ENCODE assay signal across 14 cellular contexts in the genomic region with DNA sequence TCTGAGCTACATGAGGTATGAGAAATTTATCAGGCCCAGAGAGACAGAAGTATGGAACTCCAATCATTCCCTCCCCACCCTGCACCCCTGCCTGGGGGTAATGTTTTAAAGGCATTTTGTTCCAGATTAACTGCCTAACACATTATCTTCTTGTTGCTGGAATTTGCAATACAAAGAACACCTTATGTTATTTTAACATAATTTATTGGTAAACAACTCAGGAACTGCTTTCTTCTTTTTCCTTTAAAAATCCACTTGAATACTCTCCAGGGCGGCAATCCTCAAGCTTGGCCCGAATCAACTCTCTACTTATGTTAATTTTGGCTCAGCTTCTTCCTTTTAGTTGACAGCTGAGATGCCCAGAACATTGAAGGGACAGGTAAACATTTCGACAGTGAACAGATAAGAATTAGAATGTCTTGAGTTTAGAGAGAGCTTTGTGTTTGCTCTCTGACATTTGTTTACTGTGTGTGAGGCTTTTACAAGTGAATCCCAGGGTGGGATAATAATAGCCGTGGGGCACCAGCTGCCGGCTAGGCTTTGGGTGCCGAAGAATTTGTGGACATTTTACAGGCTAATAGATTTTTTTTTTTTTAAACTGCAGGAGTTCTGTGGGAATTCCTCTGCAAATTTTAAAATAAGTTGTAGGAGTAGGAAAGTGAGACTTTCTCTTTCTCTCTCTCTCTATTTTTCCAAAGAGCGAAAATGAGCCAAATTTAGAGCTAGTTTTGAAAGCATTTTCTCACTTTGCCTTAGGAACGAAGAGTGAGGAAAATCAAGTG.
A peak's percentile ranks its signal among the peaks of the same experiment; 100 is the strongest.
DNase-seq lines count a peak whose midpoint lies in the region; ATAC-seq and TF ChIP-seq lines count a peak whose summit lies in the region.
"Had no signal": no experiment of that assay in that cellular context is flagged by ENCODE, and none has a peak within 500 bp of the region (broad histone marks: within the 10 kb centered on the region; RNA-seq: fewer than 3 reads in every experiment).

No MANE protein-coding gene starts in this region.

- H3K27ac ChIP-seq in PC-9 = no peak overlapping the region
- H3K27ac ChIP-seq in smooth muscle cell (ENCODE audit: low read depth) = no peak overlapping the region
- H3K27ac ChIP-seq: adrenal gland had no signal

- H3K4me2 ChIP-seq in PC-9 (0 out of 2 replicates have a peak overlapping the region, but pooled peaks have one; percentile 13), smooth muscle cell (peak overlapping the region; percentile 71)
- H3K4me2 ChIP-seq: SK-N-SH had no signal

- no TSS peak for BruUV-seq in PC-9 (replicated peaks; lab: Mats Ljungman, UMichigan)

- CTCF ChIA-PET in PC-9 (lab: Charles Lee) = interaction anchor here (0.6 kb wide), 2 partner anchors 589 to 885 kb away, joined by 3 read pairs; no protein-coding TSS in a partner anchor

- H3K4me3 ChIP-seq in PC-9 (no peak overlapping the region), iPS-15b (ENCODE audit: low read depth, low read length) (peak overlapping the region; percentile 41), smooth muscle cell (peak overlapping the region; percentile 29)
- H3K4me3 ChIP-seq: adrenal gland had no signal

- H2AFZ ChIP-seq in PC-9 = 0 out of 2 replicates have a peak overlapping the region, but pooled peaks have one; percentile 45
- H2AFZ ChIP-seq in smooth muscle cell (ENCODE audit: low read depth) = peak overlapping the region; percentile 69

- H3K79me2 ChIP-seq in PC-9 (ENCODE audit: low read depth) = no peaks in the 10 kb centered on the region
- H3K79me2 ChIP-seq in smooth muscle cell (ENCODE audit: low read depth) = no peaks in the 10 kb centered on the region

- no peaks in the 10 kb centered on the region for H3F3A ChIP-seq in PC-9 (ENCODE audit: insufficient read depth, low read depth)
- peaks cover 4% of the 10 kb centered on the region for H3F3A ChIP-seq in smooth muscle cell (ENCODE audit: low read depth)

- H3K9me2 ChIP-seq in PC-9 (ENCODE audit: insufficient read depth) = no peaks in the 10 kb centered on the region
- H3K9me2 ChIP-seq: SK-N-SH had no signal

- 8% methylated on average over 8 of the region's 8 CpGs for WGBS in smooth muscle cell (ENCODE audit: low lambda C conversion rate)

- H3K36me3 ChIP-seq in PC-9 (ENCODE audit: low read depth) = no peaks in the 10 kb centered on the region
- H3K36me3 ChIP-seq in iPS-15b (ENCODE audit: control insufficient read depth, insufficient read depth, low read length) = no peaks in the 10 kb centered on the region
- no peaks in the 10 kb centered on the region for H3K36me3 ChIP-seq in smooth muscle cell (ENCODE audit: low read depth)
- H3K36me3 ChIP-seq: adrenal gland had no signal

- H4K20me1 ChIP-seq in PC-9 (ENCODE audit: insufficient read depth) (no peaks in the 10 kb centered on the region), smooth muscle cell (ENCODE audit: low read depth) (no peaks in the 10 kb centered on the region)

- peaks cover 8% of the 10 kb centered on the region; the same call in 1 of the 2 replicates for H3K27me3 ChIP-seq in PC-9 (ENCODE audit: insufficient read depth, low read depth)
- H3K27me3 ChIP-seq in iPS-15b (ENCODE audit: control insufficient read depth, insufficient read depth, low read length) = peaks cover 4% of the 10 kb centered on the region
- H3K27me3 ChIP-seq in smooth muscle cell (ENCODE audit: low read depth) = no peaks in the 10 kb centered on the region
- H3K27me3 ChIP-seq: adrenal gland had no signal

- H3K9me3 ChIP-seq in PC-9 (ENCODE audit: insufficient read depth, low read depth) (no peaks in the 10 kb centered on the region; the same call in 1 of the 2 replicates), iPS-15b (ENCODE audit: control insufficient read depth, insufficient read depth, low read length) (no peaks in the 10 kb centered on the region), smooth muscle cell (replicated peaks; ENCODE audit: low read depth) (no peaks in the 10 kb centered on the region)
- H3K9me3 ChIP-seq: adrenal gland, SK-N-SH had no signal

- no peak for TF ChIP-seq CTCF in PC-9 (conservative IDR thresholded peaks at IDR 0.05)
- TF ChIP-seq CTCF in smooth muscle cell (IDR thresholded peaks at IDR 0.05; ENCODE audit: borderline replicate concordance, insufficient read depth, poor library complexity, severe bottlenecking) = no peak

- H3K4me1 ChIP-seq in PC-9 (replicated peaks; ENCODE audit: insufficient read depth) = peaks cover 22% of the 10 kb centered on the region; the same call in 1 of the 2 replicates
- H3K4me1 ChIP-seq in iPS-15b (ENCODE audit: control insufficient read depth, insufficient read depth, low read length) = peaks cover 53% of the 10 kb centered on the region
- H3K4me1 ChIP-seq in smooth muscle cell (ENCODE audit: low read depth) = peaks cover 42% of the 10 kb centered on the region
- H3K4me1 ChIP-seq: adrenal gland had no signal

- DNase-seq in NCI-H2107 treated with DMSO at 0.1 percent for 48 hours (lab: John Stamatoyannopoulos, UW; ENCODE audit: unreplicated experiment) (peak; percentile 18), NCI-H2107 (lab: John Stamatoyannopoulos, UW) (no peak), PC-9 (no peak), smooth muscle cell (lab: John Stamatoyannopoulos, UW; ENCODE audit: unreplicated experiment) (no peak), T-helper 2 cell (no peak), NCI-H774 (lab: John Stamatoyannopoulos, UW) (no peak)
- DNase-seq: adrenal gland, foreskin melanocyte, MM.1S, NCI-H2171, SK-N-SH had no signal

- no peak for ATAC-seq in HG02610 (IDR thresholded peaks at IDR 0.05; ENCODE audit: unreplicated experiment)
- ATAC-seq: activated T-helper 17 cell treated with anti-CD3 and anti-CD28 coated beads, Interleukin-2, amount 50 U/mL, for 72 hours had no signal

- POLR2A ChIA-PET in PC-9 (lab: Charles Lee; ENCODE audit: unreplicated experiment) = no interaction called here

- intact Hi-C loops in PC-9 (cut with micrococcal nuclease; ENCODE audit: unreplicated experiment) = no loop called here

- peak overlapping the region; percentile 26 for H3K9ac ChIP-seq in iPS-15b (ENCODE audit: low read depth, low read length)
- no peak overlapping the region for H3K9ac ChIP-seq in smooth muscle cell (ENCODE audit: low read depth)
- H3K9ac ChIP-seq: SK-N-SH had no signal
